8 cellular contexts compared by ENCODE assay signal in genomic region chr20:13546497-13547131, GRCh38.
DNase-seq lines count a peak whose midpoint lies in the region; ATAC-seq and TF ChIP-seq lines count a peak whose summit lies in the region.

No MANE protein-coding gene starts in this region.

- H3K4me1 ChIP-seq in left lung = no peaks in the 10 kb centered on the region

- H3K9me3 Mint-ChIP-seq in activated B cell treated with CpG ODN at 0.5 μM for 24 hours = no peaks in the 10 kb centered on the region
- no peaks in the 10 kb centered on the region for H3K9me3 Mint-ChIP-seq in central memory CD8-positive, alpha-beta T cell

- H3K9me3 ChIP-seq in left lung = no peaks in the 10 kb centered on the region

- H3K4me3 Mint-ChIP-seq in activated B cell treated with CpG ODN at 0.5 μM for 24 hours = no peak overlapping the region
- H3K4me3 Mint-ChIP-seq in central memory CD8-positive, alpha-beta T cell = no peak overlapping the region

- H3K36me3 ChIP-seq in left lung = no peaks in the 10 kb centered on the region

- H3K36me3 Mint-ChIP-seq in activated B cell treated with CpG ODN at 0.5 μM for 24 hours (ENCODE audit: low read depth) = peaks cover 17% of the 10 kb centered on the region
- peaks cover 1% of the 10 kb centered on the region for H3K36me3 Mint-ChIP-seq in central memory CD8-positive, alpha-beta T cell (ENCODE audit: insufficient read depth)

- H3K4me3 ChIP-seq in left lung = no peak overlapping the region

- no peaks in the 10 kb centered on the region for H3K27me3 Mint-ChIP-seq in activated B cell treated with CpG ODN at 0.5 μM for 24 hours
- no peaks in the 10 kb centered on the region for H3K27me3 Mint-ChIP-seq in central memory CD8-positive, alpha-beta T cell

- DNase-seq in NCI-H524 (lab: John Stamatoyannopoulos, UW) = peak; percentile 71 to 72
- DNase-seq in NCI-H524 treated with DMSO at 0.1 percent for 48 hours (lab: John Stamatoyannopoulos, UW) = no peak
- peak; percentile 60 for DNase-seq in NCI-H2107 treated with DMSO at 0.1 percent for 48 hours (lab: John Stamatoyannopoulos, UW; ENCODE audit: unreplicated experiment)
- DNase-seq in activated B cell treated with CpG ODN at 0.5 μM for 24 hours = peak; percentile 17
- DNase-seq in central memory CD8-positive, alpha-beta T cell (ENCODE audit: low spot score in 2 of 2) = peak; percentile 23 to 38
- DNase-seq in left lung = peak in 1 of 2 donors; percentile 70
- peak; percentile 36 to 67 (median 42) for DNase-seq in stimulated activated CD4-positive, alpha-beta T cell treated with anti-CD3 and anti-CD28 coated beads, TNF-alpha, amount 100 ng/mL, for 24 hours (ENCODE audit: low read depth in 3 of 3)

- TF ChIP-seq CTCF in activated B cell treated with CpG ODN at 0.5 μM for 24 hours (IDR thresholded peaks at IDR 0.05) (no peak), left lung (IDR thresholded peaks at IDR 0.05) (peak; percentile 61 to 76)

- POLR2A ChIA-PET in activated B cell treated with CpG ODN at 0.5 μM for 24 hours (lab: Charles Lee) = no interaction called here

- ATAC-seq in HG02798 (IDR thresholded peaks at IDR 0.05; ENCODE audit: poor library complexity, unreplicated experiment) (peak; percentile 84), activated B cell treated with CpG ODN at 0.5 μM for 24 hours (ENCODE audit: low read depth) (no peak), left lung (peak; percentile 96)
- ATAC-seq in central memory CD8-positive, alpha-beta T cell (replicated peaks; ENCODE audit: extremely low read depth, poor library complexity, severe bottlenecking) = no peak

- H3K27ac ChIP-seq in left lung = no peak overlapping the region

- H3K27me3 ChIP-seq in left lung = no peaks in the 10 kb centered on the region

- intact Hi-C loops in activated B cell treated with CpG ODN at 0.5 μM for 24 hours (cut with micrococcal nuclease) = loop anchor here (1.0 to 5.0 kb wide), 4 partner anchors 88 to 576 kb away; no protein-coding TSS in a partner anchor
- intact Hi-C loops in left lung (cut with DNase I) = no loop called here

- CTCF ChIA-PET in activated B cell treated with CpG ODN at 0.5 μM for 24 hours (lab: Charles Lee) = interaction anchor here (0.7 to 4.0 kb wide), 20 partner anchors 8 to 428 kb away, joined by 3 to 16 read pairs (median 4); no protein-coding TSS in a partner anchor

- no peaks in the 10 kb centered on the region for H3K4me1 Mint-ChIP-seq in activated B cell treated with CpG ODN at 0.5 μM for 24 hours
- no peaks in the 10 kb centered on the region for H3K4me1 Mint-ChIP-seq in central memory CD8-positive, alpha-beta T cell

- no peak overlapping the region for H3K27ac Mint-ChIP-seq in activated B cell treated with CpG ODN at 0.5 μM for 24 hours
- H3K27ac Mint-ChIP-seq in central memory CD8-positive, alpha-beta T cell (ENCODE audit: low read depth) = no peak overlapping the region

Comparison
In these comparisons a context has a peak if more than half of its experiments do, and no peak if none do; other contexts are left out.
1. ATAC-seq: peak in HG02798 (single experiment) and left lung (single experiment); none in activated B cell treated with CpG ODN at 0.5 μM for 24 hours (single experiment) and central memory CD8-positive, alpha-beta T cell (single experiment).